Comparison of ENCODE assay signal across 27 cellular contexts in genomic region chr5:16681761-16682335, GRCh38.
DNase-seq lines count a peak whose midpoint lies in the region; ATAC-seq and TF ChIP-seq lines count a peak whose summit lies in the region.
"Had no signal": no experiment of that assay in that cellular context is flagged by ENCODE, and none has a peak within 500 bp of the region (broad histone marks: within the 10 kb centered on the region; RNA-seq: fewer than 3 reads in every experiment).

No MANE protein-coding gene starts in this region.

- no peaks in the 10 kb centered on the region for H3K27me3 Mint-ChIP-seq in neural crest cell (ENCODE audit: low read depth)
- H3K27me3 Mint-ChIP-seq: B cell had no signal

- H3K9ac ChIP-seq in SK-N-MC (ENCODE audit: insufficient read length) = no peak overlapping the region

- H3K9me3 Mint-ChIP-seq in neural crest cell = no peaks in the 10 kb centered on the region
- H3K9me3 Mint-ChIP-seq: CD8-positive, alpha-beta T cell had no signal

- no peak for ATAC-seq in HG03175 (IDR thresholded peaks at IDR 0.05; ENCODE audit: unreplicated experiment)
- ATAC-seq: CD8-positive, alpha-beta T cell; Right ventricle myocardium inferior had no signal

- H3K4me3 Mint-ChIP-seq in neural crest cell = no peak overlapping the region
- H3K4me3 Mint-ChIP-seq: B cell; CD8-positive, alpha-beta T cell had no signal

- no peak overlapping the region for H3K4me3 ChIP-seq in SK-N-MC
- H3K4me3 ChIP-seq: MG63, PC-9, SJCRH30 had no signal

- TF ChIP-seq CTCF in neural crest cell (conservative IDR thresholded peaks at IDR 0.05) = no peak

- no peak for DNase-seq in SK-N-MC (ENCODE audit: low read depth, low spot score)
- peak; percentile 11 for DNase-seq in kidney glomerular epithelial cell (lab: John Stamatoyannopoulos, UW)
- no peak for DNase-seq in neural crest cell (ENCODE audit: low read depth, low spot score)
- DNase-seq in cortex of kidney (lab: John Stamatoyannopoulos, UW) = no peak
- DNase-seq in posterior vena cava (ENCODE audit: low spot score) = no peak
- no peak for DNase-seq in ACHN
- DNase-seq: Caco-2; CD8-positive, alpha-beta T cell; DMS 273 treated with DMSO at 0.1 percent for 48 hours; DMS79; GF-D8; KBM-7; MG63; NCI-H1105 treated with DMSO at 0.1 percent for 48 hours; NCI-H146; NCI-H1930; NCI-H2107; NCI-H446 treated with DMSO at 0.1 percent for 48 hours; NCI-H526; NCI-H82; NK-92 treated with Interleukin-12 subunit alpha and Interleukin-12 subunit beta, amount 100 ng/mL, for 24 hours; PC-9; SJCRH30 had no signal

- no peaks in the 10 kb centered on the region for H3K9me3 ChIP-seq in SK-N-MC (ENCODE audit: low read depth, low read length)
- H3K9me3 ChIP-seq: Caco-2, MG63, SJCRH30 had no signal

- H3K27ac ChIP-seq in SK-N-MC = 0 out of 2 replicates have a peak overlapping the region, but pooled peaks have one; percentile 57
- H3K27ac ChIP-seq: C4-2B, PC-9, SJCRH30 had no signal

- no peaks in the 10 kb centered on the region for H3K4me1 Mint-ChIP-seq in neural crest cell
- H3K4me1 Mint-ChIP-seq: B cell had no signal

- intact Hi-C loops in posterior vena cava (cut with DNase I) = no loop called here

- H3K36me3 ChIP-seq in SK-N-MC (ENCODE audit: insufficient read depth, low read length) = peaks cover 97% of the 10 kb centered on the region
- H3K36me3 ChIP-seq: SJCRH30 had no signal

- peaks cover 45% of the 10 kb centered on the region for H3K36me3 Mint-ChIP-seq in neural crest cell (ENCODE audit: low read depth)
- H3K36me3 Mint-ChIP-seq: CD8-positive, alpha-beta T cell had no signal

- H3K27ac Mint-ChIP-seq in neural crest cell (ENCODE audit: unreplicated experiment) = peak overlapping the region; percentile 50
- H3K27ac Mint-ChIP-seq: B cell; CD8-positive, alpha-beta T cell had no signal

- in situ Hi-C loops in ACHN (cut with HindIII; ENCODE audit: low pct_ligation_motif_present, low pct_unique_long_range_greater_than_20kb, low sequenced_read_pairs) = no loop called here
